Comparison of ENCODE assay signal across 26 cellular contexts in genomic region chr11:44809283-44809682, GRCh38.
"Had no signal": no experiment of that assay in that cellular context is flagged by ENCODE, and none has a peak within 500 bp of the region (broad histone marks: within the 10 kb centered on the region; RNA-seq: fewer than 3 reads in every experiment).

No MANE protein-coding gene starts in this region.

- ATAC-seq: left colon; left lung; lower lobe of right lung; natural killer cell; psoas muscle; right lobe of liver; stimulated activated naive B cell treated with anti-CD40 and anti-IgM and Interleukin-4, amounts not matched to agents 10 μg/mL and 1 μg/mL and 100 μg/mL, for 72 hours; stimulated activated naive CD8-positive, alpha-beta T cell treated with anti-CD3 and anti-CD28 coated beads, Interleukin-15, Interleukin-2, amounts not matched to agents 100 U/mL and 50 U/mL, for 24 hours had no signal

- H3K9me3 ChIP-seq: left lung, lower lobe of right lung, neutrophil, psoas muscle, right lobe of liver, stomach, tibial nerve, uterus had no signal

- H3K9me3 Mint-ChIP-seq: immature natural killer cell; natural killer cell; neural progenitor cell; stimulated activated naive B cell treated with anti-CD40 and anti-IgM and Interleukin-4, amounts not matched to agents 10 μg/mL and 1 μg/mL and 100 μg/mL, for 72 hours; type B pancreatic cell had no signal

- H3K27me3 Mint-ChIP-seq: type B pancreatic cell had no signal

- H3K4me1 Mint-ChIP-seq: immature natural killer cell; naive B cell; natural killer cell; stimulated activated naive B cell treated with anti-CD40 and anti-IgM and Interleukin-4, amounts not matched to agents 10 μg/mL and 1 μg/mL and 100 μg/mL, for 72 hours had no signal

- H3K4me3 Mint-ChIP-seq: immature natural killer cell; natural killer cell; neural progenitor cell; stimulated activated naive B cell treated with anti-CD40 and anti-IgM and Interleukin-4, amounts not matched to agents 10 μg/mL and 1 μg/mL and 100 μg/mL, for 72 hours; type B pancreatic cell had no signal

- H3K36me3 ChIP-seq: left lung, lower lobe of right lung, neural progenitor cell, neutrophil, right lobe of liver, stomach, tibial nerve, uterus had no signal

- H3K36me3 Mint-ChIP-seq: immature natural killer cell; naive B cell; natural killer cell; stimulated activated naive B cell treated with anti-CD40 and anti-IgM and Interleukin-4, amounts not matched to agents 10 μg/mL and 1 μg/mL and 100 μg/mL, for 72 hours; type B pancreatic cell had no signal

- H3K27ac Mint-ChIP-seq: immature natural killer cell; natural killer cell; neural progenitor cell; stimulated activated naive B cell treated with anti-CD40 and anti-IgM and Interleukin-4, amounts not matched to agents 10 μg/mL and 1 μg/mL and 100 μg/mL, for 72 hours; type B pancreatic cell had no signal

- H3K4me3 ChIP-seq: left lung, lower lobe of right lung, neural progenitor cell, psoas muscle, right lobe of liver, smooth muscle cell, stomach, tibial nerve, uterus had no signal

- H3K4me1 ChIP-seq: parathyroid adenoma, psoas muscle, right lobe of liver had no signal

- H3K27ac ChIP-seq: left lung, lower lobe of right lung, neural progenitor cell, neutrophil, parathyroid adenoma, psoas muscle, right lobe of liver, stomach, tibial nerve, uterus had no signal

- H3K27me3 ChIP-seq: left lung, neural progenitor cell, neutrophil, right lobe of liver, tibial nerve, uterus had no signal

- DNase-seq: hypothalamus; immature natural killer cell; left colon; left lung; lower lobe of right lung; mammary epithelial cell; mesenchymal stem cell; naive B cell; natural killer cell; occipital lobe; psoas muscle; right lobe of liver; stimulated activated CD4-positive, alpha-beta T cell treated with anti-CD3 and anti-CD28 coated beads, Interleukin-12 subunit alpha, Interleukin-12 subunit beta, amount 100 ng/mL, for 4 hours; stimulated activated CD4-positive, alpha-beta T cell treated with anti-CD3 and anti-CD28 coated beads, Interleukin-15, amount 100 ng/mL, for 24 hours; stimulated activated CD4-positive, alpha-beta T cell treated with anti-CD3 and anti-CD28 coated beads, Interleukin-2, amount 100 ng/mL, for 24 hours; stimulated activated CD4-positive, alpha-beta T cell treated with anti-CD3 and anti-CD28 coated beads, Interleukin-4, amount 100 ng/mL, for 1 hour; stimulated activated naive B cell treated with anti-CD40 and anti-IgM and Interleukin-4, amounts not matched to agents 10 μg/mL and 1 μg/mL and 100 μg/mL, for 72 hours; stimulated activated naive CD8-positive, alpha-beta T cell treated with anti-CD3 and anti-CD28 coated beads, Interleukin-15, Interleukin-2, amounts not matched to agents 100 U/mL and 50 U/mL, for 24 hours; stomach; uterus had no signal
